Comparison of ENCODE assay signal across 12 cellular contexts in genomic region chr21:36535618-36536241, GRCh38. TPM values are rescaled to one million over a fixed set of nuclear protein-coding genes. Genes with fewer than 3 reads are reported as not detected.
A peak's percentile ranks its signal among the peaks of the same experiment; 100 is the strongest.
DNase-seq lines count a peak whose midpoint lies in the region; ATAC-seq, FAIRE-seq and TF ChIP-seq lines count a peak whose summit lies in the region.
"Had no signal": no experiment of that assay in that cellular context is flagged by ENCODE, and none has a peak within 500 bp of the region (broad histone marks: within the 10 kb centered on the region; RNA-seq: fewer than 3 reads in every experiment).

No MANE protein-coding gene starts in this region.

- H3K36me3 ChIP-seq in small intestine (ENCODE audit: control insufficient read depth in 2 of 2, insufficient read depth in 2 of 2, low read length in 2 of 2), result no peaks in the 10 kb centered on the region

- peak; percentile 78 for DNase-seq in GM12864 (ENCODE audit: low read depth)
- DNase-seq in GM19238 (ENCODE audit: insufficient read length, low spot score), result peak; percentile 33
- DNase-seq in NCI-H128 (lab: John Stamatoyannopoulos, UW; ENCODE audit: unreplicated experiment), result peak; percentile 2
- DNase-seq in NCI-H1694 treated with DMSO at 0.1 percent for 48 hours (lab: John Stamatoyannopoulos, UW), result no peak
- DNase-seq in small intestine, result no peak
- no peak for DNase-seq in 8988T
- no peak for DNase-seq in NCI-H446 treated with DMSO at 0.1 percent for 48 hours (lab: John Stamatoyannopoulos, UW)
- DNase-seq: activated CD4-positive, CD25-positive, alpha-beta regulatory T cell; amygdala; mesendoderm had no signal

- no peak overlapping the region for H3K27ac ChIP-seq in small intestine (ENCODE audit: low read depth in 1 of 2, low read length in 1 of 2)

- no peak for FAIRE-seq in small intestine (lab: Jason Lieb, UNC)

- ATAC-seq in HG02798 (IDR thresholded peaks at IDR 0.05; ENCODE audit: poor library complexity, unreplicated experiment), result peak; percentile 82

- H3K9me3 ChIP-seq in small intestine (ENCODE audit: control insufficient read depth, low read depth), result no peaks in the 10 kb centered on the region

- no peaks in the 10 kb centered on the region for H3K4me1 ChIP-seq in small intestine (ENCODE audit: control insufficient read depth in 2 of 2, insufficient read depth in 1 of 2, low read depth in 1 of 2, low read length in 1 of 2)

- 47 to 52% (median 48%) methylated on average over 6 of the region's 6 CpGs for WGBS in small intestine, 3 donors

- TF ChIP-seq CTCF in GM12864 (IDR thresholded peaks at IDR 0.05; ENCODE audit: low read depth, low read length, missing control alignments), result no peak

- peak overlapping the region; percentile 30; the same call in 1 of the 2 replicates for H3K4me3 ChIP-seq in GM12864 (ENCODE audit: low read depth, low read length)
- H3K4me3 ChIP-seq in small intestine (ENCODE audit: low read depth in 1 of 2, low read length in 2 of 2), result no peak overlapping the region

- peaks cover 0 to 7% of the 10 kb centered on the region in 2 donors for H3K27me3 ChIP-seq in small intestine (ENCODE audit: control insufficient read depth in 2 of 2, insufficient read depth in 2 of 2, low read length in 2 of 2)

RNA-seq across cellular contexts. Expression of gene CLDN14, which starts 55.8 kb away (rescaled TPM):
- polyA plus RNA-seq in small intestine, result under 1 TPM in 1 of 3 donors, not detected in 2; 0.09 TPM
- polyA plus RNA-seq: CD14-positive monocyte had no signal

Comparison
In these comparisons a context has a peak if more than half of its experiments do, and no peak if none do; other contexts are left out.
1. DNase-seq: peak in GM12864 (single experiment), GM19238 (single experiment) and NCI-H128 (single experiment); none in NCI-H1694 treated with DMSO at 0.1 percent for 48 hours (single experiment), small intestine (single experiment), 8988T (single experiment) and NCI-H446 treated with DMSO at 0.1 percent for 48 hours (single experiment).